In the genomic region with DNA sequence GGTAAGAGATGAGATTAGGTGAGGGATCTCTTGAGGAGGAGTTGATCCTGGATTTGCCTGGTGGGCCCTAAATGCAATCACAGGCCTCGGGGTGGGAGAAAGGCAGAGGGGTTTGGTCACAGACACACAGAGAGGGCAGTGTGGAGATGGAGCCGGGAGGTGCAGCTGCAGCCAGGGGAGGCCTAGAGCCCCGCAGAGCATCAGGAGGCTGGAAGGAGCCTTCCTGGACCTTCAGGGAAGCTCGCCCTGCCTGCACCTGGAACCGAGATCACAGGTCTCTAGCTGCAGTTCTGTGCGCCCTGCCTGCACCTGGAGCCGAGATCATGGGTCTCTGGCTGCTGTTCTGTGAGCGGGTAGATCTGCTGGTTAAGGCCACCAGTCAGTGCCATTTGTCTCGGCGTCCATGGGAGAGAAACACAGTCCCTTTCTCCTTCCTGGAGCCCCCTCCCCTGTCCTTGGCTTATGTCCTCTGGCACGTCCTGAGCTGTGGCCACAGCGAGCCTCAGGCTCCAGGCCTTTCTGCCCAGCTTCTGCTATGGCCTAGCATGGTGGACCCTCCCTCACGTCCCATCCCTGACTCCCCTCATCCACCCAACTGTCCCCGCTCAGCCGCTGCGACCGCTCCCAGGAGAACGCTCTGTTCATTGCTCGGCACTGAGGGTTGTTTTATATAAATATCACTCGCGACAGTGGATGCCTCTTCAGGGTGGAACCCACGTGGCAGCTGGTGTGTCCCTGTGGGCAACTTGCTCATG, we compare ENCODE assay signal across 1 cellular context.
TF ChIP-seq lines count a peak whose summit lies in the region.

No MANE protein-coding gene starts in this region.

TF ChIP-seq in H1, 55 proteins besides CTCF, POLR2A, EP300 and RAD21 (continued from another document):
- TF ChIP-seq CHD7 (IDR thresholded peaks at IDR 0.05; ENCODE audit: insufficient replicate concordance, low read length) (no peak), JUN (IDR thresholded peaks at IDR 0.05; ENCODE audit: low read depth, low read length) (no peak)
